ENCODE assay signal across 2 cellular contexts in the genomic region with DNA sequence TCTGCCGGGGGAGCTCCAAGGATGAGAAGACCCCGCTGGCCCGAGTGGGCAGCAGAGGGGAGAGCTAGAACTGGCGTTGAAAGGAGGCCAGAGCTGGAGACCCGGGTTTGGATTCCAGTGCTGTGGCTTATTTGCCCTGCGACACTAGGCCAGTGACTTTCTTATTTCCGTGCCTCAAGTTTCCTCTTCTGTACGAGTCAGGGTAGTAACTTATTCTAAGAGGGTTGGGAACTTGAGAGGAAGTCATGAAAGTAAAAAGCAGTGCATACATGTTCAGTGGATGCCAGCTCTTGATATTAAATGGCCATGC.
TF ChIP-seq lines count a peak whose summit lies in the region.

No MANE protein-coding gene starts in this region.

TF ChIP-seq in SK-N-SH, 30 proteins besides CTCF, POLR2A, EP300 and RAD21:
- TF ChIP-seq MEF2A (IDR thresholded peaks at IDR 0.05; ENCODE audit: borderline replicate concordance, low read depth) (no peak), SIN3A (IDR thresholded peaks at IDR 0.05; ENCODE audit: borderline replicate concordance, low read depth, low read length) (0 out of 2 replicates have a peak, but pooled peaks have one; percentile 23)

TF ChIP-seq in endothelial cell of umbilical vein, 7 proteins besides CTCF, POLR2A, EP300 and RAD21:
- TF ChIP-seq MYC (IDR thresholded peaks at IDR 0.05; ENCODE audit: low read depth, low read length) (no peak), JUN (IDR thresholded peaks at IDR 0.05; ENCODE audit: borderline replicate concordance, insufficient read depth, insufficient read length, low read depth) (no peak), MAX (IDR thresholded peaks at IDR 0.05; ENCODE audit: insufficient read depth, insufficient read length) (no peak), POLR2AphosphoS5 (IDR thresholded peaks at IDR 0.05; ENCODE audit: insufficient read depth, low read depth, low read length) (no peak), FOS (IDR thresholded peaks at IDR 0.05; ENCODE audit: borderline replicate concordance, insufficient read depth, low read length) (no peak), EZH2 (IDR thresholded peaks at IDR 0.05; ENCODE audit: borderline replicate concordance, low read depth, low read length, severe bottlenecking) (no peak), GATA2 (IDR thresholded peaks at IDR 0.05; ENCODE audit: insufficient read depth, insufficient read length, low read depth, low read length) (no peak)
